Comparison of ENCODE assay signal across 9 cellular contexts in genomic region chr7:64947252-64948000, GRCh38. TPM values are rescaled to one million over a fixed set of nuclear protein-coding genes. Genes with fewer than 3 reads are reported as not detected.
DNase-seq lines count a peak whose midpoint lies in the region; ATAC-seq and TF ChIP-seq lines count a peak whose summit lies in the region.
"Had no signal": no experiment of that assay in that cellular context is flagged by ENCODE, and none has a peak within 500 bp of the region (broad histone marks: within the 10 kb centered on the region; RNA-seq: fewer than 3 reads in every experiment).

No MANE protein-coding gene starts in this region.

- H3K9me3 Mint-ChIP-seq in osteocyte (ENCODE audit: unreplicated experiment) = no peaks in the 10 kb centered on the region

- peak overlapping the region; percentile 38 for H3K4me3 Mint-ChIP-seq in osteocyte (ENCODE audit: unreplicated experiment)

- no peaks in the 10 kb centered on the region for H3K9me2 ChIP-seq in SK-N-SH

- peak overlapping the region; percentile 60; the same call in 1 of the 2 replicates for H2AFZ ChIP-seq in SK-N-SH (ENCODE audit: low read depth)

- intact Hi-C loops in heart right ventricle (cut with DNase I) = no loop called here

- no peaks in the 10 kb centered on the region for H3K36me3 Mint-ChIP-seq in osteocyte (ENCODE audit: unreplicated experiment)

- ATAC-seq in heart right ventricle = peak; percentile 37 to 70 (median 56)
- no peak for ATAC-seq in GM18498 (IDR thresholded peaks at IDR 0.05; ENCODE audit: unreplicated experiment)

- POLR2A ChIA-PET in SK-N-SH (lab: Yijun Ruan, JAX) (interaction anchor here (0.6 to 0.8 kb wide), 2 partner anchors 153 to 283 kb away, joined by 3 read pairs; partner anchors contain the start of gene ZNF138), HEK293T (lab: Yijun Ruan, JAX) (no interaction called here)

- H3K4me3 ChIP-seq in SK-N-SH (ENCODE audit: low read depth in 2 of 2, low read length in 1 of 2) (peak overlapping the region; percentile 58 to 61), heart right ventricle (peak overlapping the region; percentile 28 to 58 (median 44))

- TF ChIP-seq CTCF in SK-N-SH (IDR thresholded peaks at IDR 0.05) = no peak
- TF ChIP-seq CTCF in heart right ventricle (IDR thresholded peaks at IDR 0.05) = no peak
- TF ChIP-seq CTCF in osteocyte (IDR thresholded peaks at IDR 0.05) = no peak

- no peak for TF ChIP-seq RAD21 in SK-N-SH (IDR thresholded peaks at IDR 0.05; ENCODE audit: low read length)

- H3K27ac Mint-ChIP-seq in osteocyte (ENCODE audit: unreplicated experiment) = no peak overlapping the region

- CTCF ChIA-PET in SK-N-SH (lab: Yijun Ruan, JAX) = interaction anchor here (0.5 to 5.1 kb wide), 16 partner anchors 9 to 530 kb away, joined by 3 to 29 read pairs (median 6); no protein-coding TSS in a partner anchor
- CTCF ChIA-PET in HEK293T (lab: Yijun Ruan, JAX) = no interaction called here

- H3K9me3 ChIP-seq in SK-N-SH (no peaks in the 10 kb centered on the region), heart right ventricle (no peaks in the 10 kb centered on the region)

- H3K27me3 Mint-ChIP-seq in osteocyte (ENCODE audit: unreplicated experiment) = peaks cover 40% of the 10 kb centered on the region

- H3K27ac ChIP-seq in SK-N-SH (ENCODE audit: low read depth in 2 of 2, low read length in 1 of 2) = no peak overlapping the region
- no peak overlapping the region for H3K27ac ChIP-seq in heart right ventricle

- H3K4me2 ChIP-seq in SK-N-SH = peak overlapping the region; percentile 89

- H3K4me1 Mint-ChIP-seq in osteocyte (ENCODE audit: unreplicated experiment) = peaks cover 7% of the 10 kb centered on the region

- H4K20me1 ChIP-seq in SK-N-SH (ENCODE audit: insufficient read depth) = no peaks in the 10 kb centered on the region

- 10% methylated on average over 11 of the region's 59 CpGs for WGBS in SK-N-SH (ENCODE audit: low lambda C conversion rate)
- WGBS in heart right ventricle, 2 donors = 2 to 3% methylated on average over 59 of the region's 59 CpGs

- TF ChIP-seq EP300 in SK-N-SH (IDR thresholded peaks at IDR 0.05; ENCODE audit: borderline replicate concordance in 1 of 2, low read depth in 1 of 2, low read length in 1 of 2) = no peak

- H3K79me2 ChIP-seq in SK-N-SH (ENCODE audit: insufficient read depth) = no peaks in the 10 kb centered on the region

- DNase-seq in COLO668 (lab: John Stamatoyannopoulos, UW; ENCODE audit: unreplicated experiment) (peak; percentile 28), SK-N-SH (peak; percentile 77), heart right ventricle (no peak), osteocyte (ENCODE audit: extremely low spot score, unreplicated experiment) (no peak), kidney tubule cell (ENCODE audit: low spot score) (no peak), T1000 (lab: John Stamatoyannopoulos, UW) (no peak), HEK293T (ENCODE audit: extremely low spot score) (no peak)
- DNase-seq: NCI-H2107 had no signal

- H3K36me3 ChIP-seq in SK-N-SH (replicated peaks in 1 of 2; ENCODE audit: control insufficient read depth in 1 of 2, insufficient read depth in 2 of 2, low read length in 1 of 2) = no peaks in the 10 kb centered on the region
- H3K36me3 ChIP-seq in heart right ventricle = no peaks in the 10 kb centered on the region

- H3K4me1 ChIP-seq in SK-N-SH (ENCODE audit: control insufficient read depth in 1 of 2, insufficient read depth in 2 of 2, low read depth in 1 of 2, low read length in 1 of 2) (peaks cover 0 to 18% of the 10 kb centered on the region in 2 experiments; a peak in 2 of 4 replicates), heart right ventricle (peaks cover 0 to 12% (median 11%) of the 10 kb centered on the region in 9 donors)

- no peaks in the 10 kb centered on the region for H3F3A ChIP-seq in SK-N-SH (replicated peaks; ENCODE audit: insufficient read depth)

- H3K9ac ChIP-seq in SK-N-SH = no peak overlapping the region

- H3K27me3 ChIP-seq in SK-N-SH (ENCODE audit: insufficient read depth) (peaks cover 18% of the 10 kb centered on the region), heart right ventricle (peaks cover 10 to 74% (median 40%) of the 10 kb centered on the region in 7 donors)

TF ChIP-seq in SK-N-SH, 30 proteins besides CTCF, POLR2A, EP300 and RAD21:
- TF ChIP-seq GABPA (IDR thresholded peaks at IDR 0.05; ENCODE audit: low read depth) (no peak), MXI1 (IDR thresholded peaks at IDR 0.05; ENCODE audit: low read depth, low read length) (peak; percentile 25)

TF ChIP-seq in HEK293T, 16 proteins besides CTCF, POLR2A, EP300 and RAD21:
- TF ChIP-seq ARNT (IDR thresholded peaks at IDR 0.05) = no peak
- no peak for TF ChIP-seq BHLHE40 (IDR thresholded peaks at IDR 0.05; ENCODE audit: borderline replicate concordance)
- TF ChIP-seq SUZ12 (IDR thresholded peaks at IDR 0.05) = no peak
- TF ChIP-seq ZNF384 (IDR thresholded peaks at IDR 0.05) = no peak
- TF ChIP-seq FOXM1 (IDR thresholded peaks at IDR 0.05; ENCODE audit: borderline replicate concordance) = no peak

RNA-seq across cellular contexts. Expression of gene ZNF117, which starts 43.4 kb away (rescaled TPM):
- polyA plus RNA-seq in SK-N-SH (2012; rRNA removed) (3.8 and 6.5 TPM in 2 replicates), heart right ventricle (1 to 10 TPM; 1.8 to 8.3 TPM)
- 1.8 and 2.0 TPM in 2 replicates for polyA plus RNA-seq in SK-N-SH (2012; cell fraction: cytosol; rRNA removed)
- 12.5 and 31.0 TPM in 2 replicates for polyA plus RNA-seq in SK-N-SH (2012; cell fraction: nucleus; rRNA removed)
- total RNA-seq in heart right ventricle (1 to 10 TPM; 2.1 to 4.6 (median 3.1) TPM), osteocyte (8.3 and 10.7 TPM in 2 replicates)

RNA-seq across cellular contexts. Expression of gene ZNF273, which starts 44.4 kb away (rescaled TPM):
- 2.3 and 3.0 TPM in 2 replicates for polyA plus RNA-seq in SK-N-SH (2012; rRNA removed)
- polyA plus RNA-seq in SK-N-SH (2012; cell fraction: cytosol; rRNA removed) = 2.8 and 3.1 TPM in 2 replicates
- 1.1 and 2.0 TPM in 2 replicates for polyA plus RNA-seq in SK-N-SH (2012; cell fraction: nucleus; rRNA removed)
- 1 to 10 TPM in 9 of 10 donors, under 1 TPM in 1; 1.00 to 2.3 (median 1.6) TPM for total RNA-seq in heart right ventricle
- polyA plus RNA-seq in heart right ventricle = 1 to 10 TPM in 1 of 2 donors, under 1 TPM in 1; 0.90 to 3.1 TPM
- 1.8 and 2.8 TPM in 2 replicates for total RNA-seq in osteocyte

RNA-seq across cellular contexts. Expression of gene ERV3-1, which starts 59.1 kb away (rescaled TPM):
- polyA plus RNA-seq in SK-N-SH (2012; rRNA removed) (8.4 and 17.5 TPM in 2 replicates), heart right ventricle (1 to 10 TPM; 2.0 to 3.0 TPM)
- 3.8 and 4.0 TPM in 2 replicates for polyA plus RNA-seq in SK-N-SH (2012; cell fraction: cytosol; rRNA removed)
- 39.9 and 70.9 TPM in 2 replicates for polyA plus RNA-seq in SK-N-SH (2012; cell fraction: nucleus; rRNA removed)
- total RNA-seq in heart right ventricle (1 to 10 TPM; 4.6 to 9.3 (median 6.7) TPM), osteocyte (15.9 and 19.0 TPM in 2 replicates)

Comparison
In these comparisons a context has a peak if more than half of its experiments do, and no peak if none do; other contexts are left out.
1. DNase-seq: peak in COLO668 (single experiment) and SK-N-SH (single experiment); none in heart right ventricle (0 of 2), osteocyte (single experiment), kidney tubule cell (single experiment), T1000 (single experiment) and HEK293T (single experiment).